8 cellular contexts compared by ENCODE assay signal in genomic region chr17:68291836-68292688, GRCh38. TPM values are rescaled to one million over a fixed set of nuclear protein-coding genes. Genes with fewer than 3 reads are reported as not detected.
DNase-seq lines count a peak whose midpoint lies in the region; ATAC-seq and TF ChIP-seq lines count a peak whose summit lies in the region.

No MANE protein-coding gene starts in this region.

- TF ChIP-seq EP300 in SK-N-SH (IDR thresholded peaks at IDR 0.05; ENCODE audit: borderline replicate concordance in 1 of 2, low read depth in 1 of 2, low read length in 1 of 2), result no peak; a peak in 1 of 4 replicates

- H4K20me1 ChIP-seq in KMS-11 (ENCODE audit: insufficient read depth) (no peaks in the 10 kb centered on the region), SK-N-SH (ENCODE audit: insufficient read depth) (no peaks in the 10 kb centered on the region)

- H2AFZ ChIP-seq in KMS-11 (ENCODE audit: low read depth) (peak overlapping the region; percentile 64), SK-N-SH (ENCODE audit: low read depth) (peak overlapping the region; percentile 78; the same call in 1 of the 2 replicates)

- POLR2A ChIA-PET in SK-N-SH (lab: Yijun Ruan, JAX), result interaction anchor here (0.6 kb wide), 1 partner anchor 44 kb away, joined by 3 read pairs; the partner anchor contains the start of gene AMZ2

- intact Hi-C loops in left cardiac atrium (cut with DNase I), result no loop called here

- H3K4me2 ChIP-seq in KMS-11 (peak overlapping the region; percentile 71), SK-N-SH (peak overlapping the region; percentile 99)

- TF ChIP-seq RAD21 in SK-N-SH (IDR thresholded peaks at IDR 0.05; ENCODE audit: low read length), result no peak

- in situ Hi-C loops in G401 (cut with HindIII; ENCODE audit: low sequenced_read_pairs), result no loop called here

- H3K27me3 Mint-ChIP-seq in activated naive CD8-positive, alpha-beta T cell, result no peaks in the 10 kb centered on the region
- peaks cover 70% of the 10 kb centered on the region for H3K27me3 Mint-ChIP-seq in progenitor cell of endocrine pancreas

- TF ChIP-seq CTCF in KMS-11 (conservative IDR thresholded peaks at IDR 0.05; ENCODE audit: low read depth, low read length), result 0 out of 2 replicates have a peak, but pooled peaks have one; percentile 20
- TF ChIP-seq CTCF in SK-N-SH (IDR thresholded peaks at IDR 0.05), result no peak
- TF ChIP-seq CTCF in progenitor cell of endocrine pancreas (IDR thresholded peaks at IDR 0.05; ENCODE audit: unreplicated experiment), result peak; percentile 29

- H3K4me3 ChIP-seq in KMS-11 (IDR thresholded peaks at IDR 0.05; ENCODE audit: insufficient read depth, low read depth, low read length) (no peak overlapping the region), SK-N-SH (ENCODE audit: low read depth in 2 of 2, low read length in 1 of 2) (peak overlapping the region; percentile 55 to 72)

- peak overlapping the region; percentile 80 for H3K4me3 Mint-ChIP-seq in activated naive CD8-positive, alpha-beta T cell
- H3K4me3 Mint-ChIP-seq in progenitor cell of endocrine pancreas (ENCODE audit: low read depth), result peak overlapping the region; percentile 73

- H3K4me1 ChIP-seq in KMS-11 (ENCODE audit: low read depth, poor library complexity, severe bottlenecking) (peaks cover 20% of the 10 kb centered on the region), SK-N-SH (ENCODE audit: control insufficient read depth in 1 of 2, insufficient read depth in 2 of 2, low read depth in 1 of 2, low read length in 1 of 2) (peaks cover 0 to 13% of the 10 kb centered on the region in 2 experiments; a peak in 2 of 4 replicates)

- peak overlapping the region; percentile 98 for H3K9ac ChIP-seq in KMS-11
- peak overlapping the region; percentile 26; the same call in 1 of the 2 replicates for H3K9ac ChIP-seq in SK-N-SH

- H3K4me1 Mint-ChIP-seq in activated naive CD8-positive, alpha-beta T cell (ENCODE audit: low read depth), result peaks cover 65% of the 10 kb centered on the region
- peaks cover 6% of the 10 kb centered on the region for H3K4me1 Mint-ChIP-seq in progenitor cell of endocrine pancreas (ENCODE audit: low read depth)

- H3K79me2 ChIP-seq in KMS-11 (ENCODE audit: insufficient read depth, low read depth) (no peaks in the 10 kb centered on the region; the same call in 1 of the 2 replicates), SK-N-SH (ENCODE audit: insufficient read depth) (no peaks in the 10 kb centered on the region)

- no peaks in the 10 kb centered on the region for H3K36me3 Mint-ChIP-seq in activated naive CD8-positive, alpha-beta T cell
- H3K36me3 Mint-ChIP-seq in progenitor cell of endocrine pancreas (ENCODE audit: insufficient read depth), result no peaks in the 10 kb centered on the region

- peak; percentile 48 for ATAC-seq in GM21825 (IDR thresholded peaks at IDR 0.05; ENCODE audit: unreplicated experiment)
- ATAC-seq in left cardiac atrium, result peak; percentile 83 to 86

- peak overlapping the region; percentile 90 for H3K27ac Mint-ChIP-seq in activated naive CD8-positive, alpha-beta T cell
- peak overlapping the region; percentile 82 for H3K27ac Mint-ChIP-seq in progenitor cell of endocrine pancreas

- WGBS in SK-N-SH (ENCODE audit: low lambda C conversion rate), result 1% methylated on average over 25 of the region's 76 CpGs

- no peaks in the 10 kb centered on the region for H3K9me3 Mint-ChIP-seq in activated naive CD8-positive, alpha-beta T cell (ENCODE audit: low read depth)
- no peaks in the 10 kb centered on the region for H3K9me3 Mint-ChIP-seq in progenitor cell of endocrine pancreas (ENCODE audit: low read depth)

- no peaks in the 10 kb centered on the region for H3F3A ChIP-seq in SK-N-SH (replicated peaks; ENCODE audit: insufficient read depth)

- no peaks in the 10 kb centered on the region for H3K27me3 ChIP-seq in KMS-11 (ENCODE audit: insufficient read depth, low read depth)
- peaks cover 66% of the 10 kb centered on the region for H3K27me3 ChIP-seq in SK-N-SH (ENCODE audit: insufficient read depth)

- H3K36me3 ChIP-seq in KMS-11 (ENCODE audit: insufficient read depth) (no peaks in the 10 kb centered on the region), SK-N-SH (replicated peaks in 1 of 2; ENCODE audit: control insufficient read depth in 1 of 2, insufficient read depth in 2 of 2, low read length in 1 of 2) (no peaks in the 10 kb centered on the region)

- no peaks in the 10 kb centered on the region for H3K9me3 ChIP-seq in SK-N-SH

- CTCF ChIA-PET in SK-N-SH (lab: Yijun Ruan, JAX), result interaction anchor here (1.0 to 4.1 kb wide), 8 partner anchors 14 to 170 kb away, joined by 3 to 15 read pairs (median 4); no protein-coding TSS in a partner anchor

- H3K9me2 ChIP-seq in SK-N-SH, result no peaks in the 10 kb centered on the region

- H3K27ac ChIP-seq in KMS-11, result peak overlapping the region; percentile 90
- H3K27ac ChIP-seq in SK-N-SH (ENCODE audit: low read depth in 2 of 2, low read length in 1 of 2), result no peak overlapping the region

- DNase-seq in G401 (ENCODE audit: low spot score), result peak; percentile 68
- DNase-seq in SK-N-SH, result peak; percentile 86
- DNase-seq in left cardiac atrium, result peak; percentile 85
- DNase-seq in progenitor cell of endocrine pancreas (ENCODE audit: low spot score, unreplicated experiment), result peak; percentile 69
- DNase-seq in ureter (ENCODE audit: low spot score), result peak; percentile 85

TF ChIP-seq in SK-N-SH, 30 proteins besides CTCF, POLR2A, EP300 and RAD21:
- peak; percentile 33; the same call in 1 of the 2 replicates for TF ChIP-seq FOSL2 (IDR thresholded peaks at IDR 0.05; ENCODE audit: borderline replicate concordance, low read depth)
- peak; percentile 45; the same call in 1 of the 2 replicates for TF ChIP-seq MXI1 (IDR thresholded peaks at IDR 0.05; ENCODE audit: low read depth, low read length)
- no peak for TF ChIP-seq MAX (IDR thresholded peaks at IDR 0.05; ENCODE audit: low read depth)

RNA-seq across cellular contexts. Expression of gene ARSG, which starts 0.8 kb away (rescaled TPM):
- total RNA-seq in G401 (2014; rRNA removed; shearing (Covaris generic)), result 4.3 and 17.3 TPM in 2 replicates
- 0.41 and 0.60 TPM in 2 replicates for polyA plus RNA-seq in SK-N-SH (2012; rRNA removed)
- 0.20 and 0.24 TPM in 2 replicates for polyA plus RNA-seq in SK-N-SH (2012; cell fraction: cytosol; rRNA removed)
- polyA plus RNA-seq in SK-N-SH (2012; cell fraction: nucleus; rRNA removed), result 0.20 and 0.22 TPM in 2 replicates
- 1 to 10 TPM; 5.9 to 6.9 TPM for total RNA-seq in left cardiac atrium
- total RNA-seq in progenitor cell of endocrine pancreas, result 2.6 and 4.9 TPM in 2 replicates
- total RNA-seq in ureter, result 19.4 TPM

RNA-seq across cellular contexts. Expression of gene SLC16A6, which starts 1.1 kb away (rescaled TPM):
- total RNA-seq in G401 (2014; rRNA removed; shearing (Covaris generic)), result 0.31 and 0.37 TPM in 2 replicates
- polyA plus RNA-seq in SK-N-SH (2012; rRNA removed), result 0.03 TPM in 1 of 2 replicates, not detected in the other
- 0.01 and 0.03 TPM in 2 replicates for polyA plus RNA-seq in SK-N-SH (2012; cell fraction: cytosol; rRNA removed)
- 0.16 and 0.30 TPM in 2 replicates for polyA plus RNA-seq in SK-N-SH (2012; cell fraction: nucleus; rRNA removed)
- 1 to 10 TPM in 1 of 2 donors, under 1 TPM in 1; 0.62 to 1.4 TPM for total RNA-seq in left cardiac atrium
- total RNA-seq in progenitor cell of endocrine pancreas, result 0.12 and 0.24 TPM in 2 replicates
- total RNA-seq in ureter, result 3.0 TPM

RNA-seq across cellular contexts. Expression of gene AMZ2, which starts 44.2 kb away (rescaled TPM):
- total RNA-seq in G401 (2014; rRNA removed; shearing (Covaris generic)), result 142 and 144 TPM in 2 replicates
- polyA plus RNA-seq in SK-N-SH (2012; rRNA removed), result 95.9 and 115 TPM in 2 replicates
- polyA plus RNA-seq in SK-N-SH (2012; cell fraction: cytosol; rRNA removed), result 131 and 161 TPM in 2 replicates
- 86.8 and 100 TPM in 2 replicates for polyA plus RNA-seq in SK-N-SH (2012; cell fraction: nucleus; rRNA removed)
- total RNA-seq in left cardiac atrium (10 to 100 TPM; 71.1 to 77.5 TPM), progenitor cell of endocrine pancreas (58.3 and 61.4 TPM in 2 replicates), ureter (83.2 TPM)
